ENCODE assay signal across 18 cellular contexts in genomic region chr3:141389703-141390102, GRCh38. TPM values are rescaled to one million over a fixed set of nuclear protein-coding genes. Genes with fewer than 3 reads are reported as not detected.
DNase-seq lines count a peak whose midpoint lies in the region; ATAC-seq, FAIRE-seq and TF ChIP-seq lines count a peak whose summit lies in the region.
"Had no signal": no experiment of that assay in that cellular context is flagged by ENCODE, and none has a peak within 500 bp of the region (broad histone marks: within the 10 kb centered on the region; RNA-seq: fewer than 3 reads in every experiment).

No MANE protein-coding gene starts in this region.

- H3K9ac ChIP-seq in IMR-90 (ENCODE audit: low read depth, low read length) (no peak overlapping the region), K562 (ENCODE audit: insufficient read depth in 1 of 2, low read depth in 2 of 2, low read length in 2 of 2) (no peak overlapping the region), neural progenitor cell (no peak overlapping the region)

- H3K27ac ChIP-seq in IMR-90 (ENCODE audit: insufficient read depth, low read length) (no peak overlapping the region), K562 (ENCODE audit: extremely low read depth, low read depth, low read length) (no peak overlapping the region), neural progenitor cell (no peak overlapping the region)

- H3K79me2 ChIP-seq in K562 (ENCODE audit: control insufficient read depth, insufficient read depth, low read length) (no peaks in the 10 kb centered on the region), neural progenitor cell (ENCODE audit: low read depth) (no peaks in the 10 kb centered on the region)

- H2BK120ac ChIP-seq in IMR-90 (ENCODE audit: low read depth, low read length): no peak overlapping the region

- TF ChIP-seq RAD21 in IMR-90 (IDR thresholded peaks at IDR 0.05; ENCODE audit: low read length) (no peak), K562 (CRISPR knock-in tag; conservative IDR thresholded peaks at IDR 0.05 in 1 of 2, IDR thresholded peaks at IDR 0.05 in 1 of 2) (no peak)

- no CpG with 5 or more reads among the region's 5 CpGs for WGBS in IMR-90 (ENCODE audit: extremely low coverage in 2 of 2, insufficient read length in 1 of 2), 2 experiments
- 82% methylated on average over 5 of the region's 5 CpGs for WGBS in K562 (ENCODE audit: insufficient coverage, low coverage, missing lambda C conversion rate)

- no peak overlapping the region for H3K4ac ChIP-seq in IMR-90 (ENCODE audit: low read depth, low read length)

- TF ChIP-seq POLR2A in IMR-90 (IDR thresholded peaks at IDR 0.05; ENCODE audit: low read depth, low read length): no peak
- no peak for TF ChIP-seq POLR2A in K562 (conservative IDR thresholded peaks at IDR 0.05)

- no peak overlapping the region for H3K23ac ChIP-seq in IMR-90 (ENCODE audit: low read depth, low read length)

- peaks cover 17% of the 10 kb centered on the region for H3K4me1 ChIP-seq in IMR-90 (ENCODE audit: control insufficient read depth, insufficient read depth, low read length)
- peaks cover 0 to 6% of the 10 kb centered on the region in 2 experiments; a peak in 3 of 5 replicates for H3K4me1 ChIP-seq in K562 (replicated peaks in 1 of 2; ENCODE audit: control insufficient read depth in 2 of 2, insufficient read depth in 2 of 2, low read length in 2 of 2)
- peaks cover 42% of the 10 kb centered on the region for H3K4me1 ChIP-seq in neural progenitor cell

- no peak for TF ChIP-seq CTCF in IMR-90 (conservative IDR thresholded peaks at IDR 0.05; ENCODE audit: low read depth, low read length)
- no peak for TF ChIP-seq CTCF in K562 (IDR thresholded peaks at IDR 0.05 in 2 of 3, conservative IDR thresholded peaks at IDR 0.05 in 1 of 3; ENCODE audit: insufficient read depth in 2 of 3, low read depth in 1 of 3, low read length in 3 of 3)
- TF ChIP-seq CTCF in neural progenitor cell (IDR thresholded peaks at IDR 0.05): no peak

- H2AK9ac ChIP-seq in IMR-90 (replicated peaks; ENCODE audit: low read depth, low read length, poor library complexity): no peak overlapping the region

- peak; percentile 75 for DNase-seq in NCI-H1092 treated with DMSO at 0.1 percent for 48 hours (lab: John Stamatoyannopoulos, UW)
- no peak for DNase-seq in NCI-H1092 (lab: John Stamatoyannopoulos, UW)
- DNase-seq in IMR-90: peak; percentile 74
- no peak for DNase-seq in K562 (ENCODE audit: extremely low read depth in 1 of 4, low spot score in 3 of 4)
- DNase-seq in memory B cell (ENCODE audit: low spot score in 2 of 2): no peak
- DNase-seq in neural progenitor cell (ENCODE audit: low spot score): no peak
- DNase-seq: activated B cell treated with CpG ODN at 0.5 μM for 24 hours, cortex of kidney, esophagus squamous epithelium, H7, NCI-H2171, ovary, substantia nigra had no signal

- peaks cover 46 to 70% of the 10 kb centered on the region in 2 experiments for H3K79me1 ChIP-seq in IMR-90 (ENCODE audit: low read depth in 1 of 2, low read length in 2 of 2)

- H4K20me1 ChIP-seq in IMR-90 (ENCODE audit: insufficient read depth, low read length): no peaks in the 10 kb centered on the region
- no peaks in the 10 kb centered on the region for H4K20me1 ChIP-seq in K562 (replicated peaks; ENCODE audit: control insufficient read depth, insufficient read depth, low read length)
- no peaks in the 10 kb centered on the region for H4K20me1 ChIP-seq in neural progenitor cell (ENCODE audit: low read depth)

- H3K56ac ChIP-seq in IMR-90 (ENCODE audit: extremely low read depth, insufficient read depth, low read length): no peak overlapping the region

- H4K8ac ChIP-seq in IMR-90 (ENCODE audit: low read depth in 2 of 2, low read length in 2 of 2): no peak overlapping the region; a peak in 1 of 4 replicates

- no peak overlapping the region for H3K18ac ChIP-seq in IMR-90 (ENCODE audit: low read depth, low read length)

- intact Hi-C loops in IMR-90 (cut with micrococcal nuclease) (no loop called here), K562 (cut with micrococcal nuclease) (no loop called here)

- no peak overlapping the region for H4K91ac ChIP-seq in IMR-90 (ENCODE audit: insufficient read depth, low read depth, low read length)

- peaks cover 30% of the 10 kb centered on the region for H3F3A ChIP-seq in neural progenitor cell (ENCODE audit: low read depth)

- H3K4me3 Mint-ChIP-seq in memory B cell (no peak overlapping the region), neural progenitor cell (no peak overlapping the region)
- H3K4me3 Mint-ChIP-seq: activated naive CD8-positive, alpha-beta T cell; mesothelial cell of epicardium had no signal

- H3K36me3 Mint-ChIP-seq in memory B cell (peaks cover 4% of the 10 kb centered on the region), neural progenitor cell (peaks cover 3% of the 10 kb centered on the region)
- H3K36me3 Mint-ChIP-seq: mesothelial cell of epicardium had no signal

- dilution Hi-C loops in IMR-90 (cut with HindIII; ENCODE audit: low sequenced_read_pairs, unreplicated experiment): no loop called here

- FAIRE-seq in K562 (lab: Jason Lieb, UNC): no peak
- FAIRE-seq: A204.1 had no signal

- peak overlapping the region; percentile 91 for H2BK5ac ChIP-seq in IMR-90 (ENCODE audit: low read depth, low read length, poor library complexity, severe bottlenecking)

- H3K9me3 Mint-ChIP-seq in memory B cell (no peaks in the 10 kb centered on the region), neural progenitor cell (no peaks in the 10 kb centered on the region)
- H3K9me3 Mint-ChIP-seq: activated B cell treated with CpG ODN at 0.5 μM for 24 hours, mesothelial cell of epicardium had no signal

- H3K27me3 Mint-ChIP-seq in memory B cell (peaks cover 2% of the 10 kb centered on the region), neural progenitor cell (ENCODE audit: insufficient read depth, low read depth) (peaks cover 2% of the 10 kb centered on the region)

- no peak overlapping the region for H4K5ac ChIP-seq in IMR-90 (ENCODE audit: low read depth, low read length)

- H3K27ac Mint-ChIP-seq in memory B cell (peak overlapping the region; percentile 84), neural progenitor cell (no peak overlapping the region)
- H3K27ac Mint-ChIP-seq: activated naive CD8-positive, alpha-beta T cell; mesothelial cell of epicardium had no signal

- H2BK20ac ChIP-seq in IMR-90 (ENCODE audit: low read depth, low read length): no peak overlapping the region

- in situ Hi-C loops in IMR-90 (cut with MboI; ENCODE audit: low sequenced_read_pairs) (no loop called here), K562 (cut with MboI) (no loop called here)

- H3K9me1 ChIP-seq in IMR-90 (ENCODE audit: insufficient read depth, low read length) (peaks cover 4% of the 10 kb centered on the region), K562 (ENCODE audit: control insufficient read depth, insufficient read depth, low read length) (no peaks in the 10 kb centered on the region)

- no peak for TF ChIP-seq EP300 in K562 (IDR thresholded peaks at IDR 0.05; ENCODE audit: low read length)

- CTCF ChIA-PET in IMR-90 (lab: Yijun Ruan, JAX): interaction anchor here (1.1 kb wide), 1 partner anchor 15 kb away, joined by 3 read pairs; no protein-coding TSS in a partner anchor
- CTCF ChIA-PET in K562 (lab: Yijun Ruan, JAX; ENCODE audit: low intra/inter-chr PET ratio): no interaction called here

- no peak overlapping the region for H2BK15ac ChIP-seq in IMR-90 (ENCODE audit: low read depth, low read length)

- H3K4me2 ChIP-seq in IMR-90 (ENCODE audit: low read depth, low read length): peak overlapping the region; percentile 29; the same call in 1 of the 2 replicates
- H3K4me2 ChIP-seq in K562 (ENCODE audit: insufficient read depth, low read length): no peak overlapping the region
- no peak overlapping the region for H3K4me2 ChIP-seq in neural progenitor cell

- H3K9me3 ChIP-seq in IMR-90 (ENCODE audit: control insufficient read depth, insufficient read depth, low read length) (no peaks in the 10 kb centered on the region), K562 (replicated peaks; ENCODE audit: control insufficient read depth, insufficient read depth, low read depth, low read length) (no peaks in the 10 kb centered on the region), neural progenitor cell (ENCODE audit: low read depth) (no peaks in the 10 kb centered on the region)
- H3K9me3 ChIP-seq: esophagus squamous epithelium, ovary had no signal

- H2AFZ ChIP-seq in IMR-90 (replicated peaks; ENCODE audit: low read length, poor library complexity) (no peak overlapping the region), K562 (ENCODE audit: low read depth, low read length) (no peak overlapping the region), neural progenitor cell (replicated peaks) (no peak overlapping the region)

- no peak overlapping the region for H2AK5ac ChIP-seq in IMR-90 (ENCODE audit: low read depth, low read length)

- H3K36me3 ChIP-seq in IMR-90 (ENCODE audit: control insufficient read depth, insufficient read depth, low read length): peaks cover 15% of the 10 kb centered on the region
- H3K36me3 ChIP-seq in K562 (ENCODE audit: control insufficient read depth, insufficient read depth, low read length): peaks cover 30% of the 10 kb centered on the region; the same call in 2 of the 3 replicates
- no peaks in the 10 kb centered on the region for H3K36me3 ChIP-seq in neural progenitor cell
- H3K36me3 ChIP-seq: esophagus squamous epithelium, ovary had no signal

- H3K4me3 ChIP-seq in IMR-90 (ENCODE audit: insufficient read depth, low read depth, low read length) (no peak overlapping the region), K562 (no peak overlapping the region), neural progenitor cell (no peak overlapping the region)
- H3K4me3 ChIP-seq: ovary had no signal

- no TSS peak for BruUV-seq in IMR-90 (replicated peaks; lab: Mats Ljungman, UMichigan)
- BruUV-seq in K562 (replicated peaks; lab: Mats Ljungman, UMichigan): no TSS peak

- H3K4me1 Mint-ChIP-seq in memory B cell (peaks cover 10% of the 10 kb centered on the region), neural progenitor cell (peaks cover 74% of the 10 kb centered on the region)

- H3K14ac ChIP-seq in IMR-90 (replicated peaks; ENCODE audit: low read depth, low read length): no peak overlapping the region

- ATAC-seq in IMR-90 (ENCODE audit: low read depth): no peak
- no peak for ATAC-seq in K562
- ATAC-seq in memory B cell (ENCODE audit: low read depth): no peak
- ATAC-seq in GM19035 (IDR thresholded peaks at IDR 0.05; ENCODE audit: unreplicated experiment): no peak
- no peak for ATAC-seq in HG02884 (IDR thresholded peaks at IDR 0.05; ENCODE audit: unreplicated experiment)

- no peaks in the 10 kb centered on the region for H3K27me3 ChIP-seq in IMR-90 (ENCODE audit: control insufficient read depth, insufficient read depth, low read length)
- H3K27me3 ChIP-seq in K562 (ENCODE audit: control insufficient read depth in 2 of 2, insufficient read depth in 2 of 2, low read length in 2 of 2): no peaks in the 10 kb centered on the region
- no peaks in the 10 kb centered on the region for H3K27me3 ChIP-seq in neural progenitor cell
- H3K27me3 ChIP-seq: esophagus squamous epithelium, ovary had no signal

- POLR2A ChIA-PET in IMR-90 (lab: Charles Lee; ENCODE audit: unreplicated experiment): no interaction called here
- POLR2A ChIA-PET in K562 (lab: Yijun Ruan, JAX): no interaction called here

RNA-seq across cellular contexts. Expression of gene ZBTB38, which starts 21.4 kb away (rescaled TPM):
- total RNA-seq in IMR-90 (2012; rRNA removed) (230 and 274 TPM in 2 replicates), K562 (2014; rRNA removed) (22.9 and 24.8 TPM in 2 replicates), K562 (2014; rRNA removed; fragmentation: Illumina TruSeq; extraction: Trizol) (39.4 and 43.6 TPM in 2 replicates), K562 (2015; rRNA removed; fragmentation: Illumina TruSeq; extraction: Trizol) (33.5 and 33.7 TPM in 2 replicates), K562 (2021) (30.7 and 36.3 TPM in 2 replicates), neural progenitor cell (ENCODE audit: low replicate concordance) (16.9 and 24.5 TPM in 2 replicates)
- polyA plus RNA-seq in IMR-90 (2012; rRNA removed) (44.9 and 45.1 TPM in 2 replicates), K562 (2011; rRNA removed) (18.0 and 22.5 TPM in 2 replicates), K562 (2014; fragmentation: Illumina TruSeq; extraction: Trizol) (24.0 and 26.2 TPM in 2 replicates), K562 (2014; fragmentation: Nextera tagmentation; extraction: Ambion mirVana) (10 to 100 TPM; 14.2 to 17.9 TPM), K562 (2014; rRNA removed) (12.1 and 12.6 TPM in 2 replicates)
- 15.3 and 16.3 TPM in 2 replicates for polyA plus RNA-seq in IMR-90 (2012; cell fraction: cytosol; rRNA removed)
- 12.9 and 53.4 TPM in 2 replicates for polyA plus RNA-seq in IMR-90 (2012; cell fraction: nucleus; rRNA removed; ENCODE audit: low replicate concordance)
- total RNA-seq in K562 (2011; cell fraction: chromatin; rRNA removed; ENCODE audit: low replicate concordance): 53.5 and 97.8 TPM in 2 replicates
- 22.0 and 29.1 TPM in 2 replicates for total RNA-seq in K562 (2011; cell fraction: nucleolus; rRNA removed)
- total RNA-seq in K562 (2011; cell fraction: nucleoplasm; rRNA removed): 61.7 and 84.8 TPM in 2 replicates
- polyA plus RNA-seq in K562 (2011; cell fraction: cytosol; rRNA removed): 6.7 and 14.9 TPM in 2 replicates
- polyA plus RNA-seq in K562 (2011; cell fraction: nucleus; rRNA removed): 22.7 and 28.6 TPM in 2 replicates
- 19.0 and 21.1 TPM in 2 replicates for polyA plus RNA-seq in K562 (2012)
- 64.1 and 109 TPM in 2 replicates for polyA minus RNA-seq in K562 (2011; rRNA and poly(A)+ RNA removed)
- polyA minus RNA-seq in K562 (2011; cell fraction: cytosol; rRNA and poly(A)+ RNA removed): 27.8 and 34.9 TPM in 2 replicates
- 35.9 and 61.9 TPM in 2 replicates for polyA minus RNA-seq in K562 (2011; cell fraction: nucleus; rRNA and poly(A)+ RNA removed)

Comparison
In these comparisons a context has a peak if more than half of its experiments do, and no peak if none do; other contexts are left out.
1. DNase-seq: peak in NCI-H1092 treated with DMSO at 0.1 percent for 48 hours (single experiment) and IMR-90 (single experiment); none in NCI-H1092 (single experiment), K562 (0 of 4), memory B cell (0 of 2) and neural progenitor cell (single experiment).